Comparison of ENCODE assay signal across 25 cellular contexts in the genomic region with DNA sequence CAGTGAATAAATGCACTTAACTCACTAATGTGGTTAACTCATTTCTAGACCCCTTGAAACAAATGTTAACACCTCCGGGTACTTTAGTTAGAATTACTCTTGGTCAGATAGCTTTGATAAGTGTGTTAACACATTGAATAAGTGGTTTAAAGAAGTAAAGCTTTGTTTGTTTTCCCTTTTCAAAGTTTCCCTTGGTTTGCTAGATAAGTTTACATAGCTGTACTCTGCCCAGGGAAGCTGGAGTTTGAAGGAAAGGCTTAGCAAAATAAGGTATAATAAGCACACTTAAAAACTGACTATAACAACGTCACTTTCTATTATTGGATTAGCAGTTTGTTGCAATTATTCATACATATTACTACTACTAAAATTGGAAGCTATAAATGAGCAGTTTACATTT.
"Had no signal": no experiment of that assay in that cellular context is flagged by ENCODE, and none has a peak within 500 bp of the region (broad histone marks: within the 10 kb centered on the region; RNA-seq: fewer than 3 reads in every experiment).

No MANE protein-coding gene starts in this region.

- ATAC-seq: activated CD4-positive, CD25-positive, alpha-beta regulatory T cell treated with anti-CD3 and anti-CD28 coated beads, Interleukin-2, amount 50 U/mL, for 24 hours; activated CD8-positive, alpha-beta T cell treated with anti-CD3 and anti-CD28 coated beads for 36 hours; activated T-cell treated with anti-CD3 and anti-CD28 coated beads, Interleukin-2, amount 50 U/mL, for 4 hours; activated T-helper 17 cell treated with anti-CD3 and anti-CD28 coated beads, Interleukin-2, amount 50 U/mL, for 72 hours; esophagus mucosa; T-cell had no signal

- H3K36me3 ChIP-seq: brain microvascular endothelial cell, WERI-Rb-1 had no signal

- H3K27ac ChIP-seq: brain microvascular endothelial cell, coronary artery, dorsolateral prefrontal cortex, WERI-Rb-1 had no signal

- DNase-seq: activated B cell treated with CpG ODN at 0.5 μM for 24 hours; activated CD4-positive, alpha-beta T cell treated with anti-CD3 and anti-CD28 coated beads for 48 hours; activated CD4-positive, alpha-beta T cell treated with anti-CD3 and anti-CD28 coated beads, Interleukin-2, amount 50 U/mL, for 1 hour; activated CD4-positive, alpha-beta T cell treated with anti-CD3 and anti-CD28 coated beads, Interleukin-2, amount 50 U/mL, for 48 hours; activated CD8-positive, alpha-beta memory T cell treated with anti-CD3 and anti-CD28 coated beads for 24 hours; activated CD8-positive, alpha-beta T cell treated with anti-CD3 and anti-CD28 coated beads for 36 hours; activated effector memory CD4-positive, alpha-beta T cell treated with Interleukin-2 at 50 U/mL for 16 hours; activated gamma-delta T cell treated with Interleukin-2 at 50 U/mL for 16 hours; activated naive CD4-positive, alpha-beta T cell treated with anti-CD3 and anti-CD28 coated beads, Interleukin-2, amount 50 U/mL, for 16 hours; activated naive CD4-positive, alpha-beta T cell treated with Interleukin-2 at 50 U/mL for 16 hours; activated T-cell treated with anti-CD3 and anti-CD28 coated beads, Interleukin-2, amount 50 U/mL, for 4 hours; amniotic stem cell; anterior cingulate cortex; brain microvascular endothelial cell; dorsolateral prefrontal cortex; effector memory CD4-positive, alpha-beta T cell; endodermal cell; foreskin fibroblast; T-cell; T1000; WERI-Rb-1 had no signal

- H3K27me3 ChIP-seq: brain microvascular endothelial cell, dorsolateral prefrontal cortex had no signal

- H3K4me3 ChIP-seq: coronary artery, dorsolateral prefrontal cortex had no signal
